In the genomic region with DNA sequence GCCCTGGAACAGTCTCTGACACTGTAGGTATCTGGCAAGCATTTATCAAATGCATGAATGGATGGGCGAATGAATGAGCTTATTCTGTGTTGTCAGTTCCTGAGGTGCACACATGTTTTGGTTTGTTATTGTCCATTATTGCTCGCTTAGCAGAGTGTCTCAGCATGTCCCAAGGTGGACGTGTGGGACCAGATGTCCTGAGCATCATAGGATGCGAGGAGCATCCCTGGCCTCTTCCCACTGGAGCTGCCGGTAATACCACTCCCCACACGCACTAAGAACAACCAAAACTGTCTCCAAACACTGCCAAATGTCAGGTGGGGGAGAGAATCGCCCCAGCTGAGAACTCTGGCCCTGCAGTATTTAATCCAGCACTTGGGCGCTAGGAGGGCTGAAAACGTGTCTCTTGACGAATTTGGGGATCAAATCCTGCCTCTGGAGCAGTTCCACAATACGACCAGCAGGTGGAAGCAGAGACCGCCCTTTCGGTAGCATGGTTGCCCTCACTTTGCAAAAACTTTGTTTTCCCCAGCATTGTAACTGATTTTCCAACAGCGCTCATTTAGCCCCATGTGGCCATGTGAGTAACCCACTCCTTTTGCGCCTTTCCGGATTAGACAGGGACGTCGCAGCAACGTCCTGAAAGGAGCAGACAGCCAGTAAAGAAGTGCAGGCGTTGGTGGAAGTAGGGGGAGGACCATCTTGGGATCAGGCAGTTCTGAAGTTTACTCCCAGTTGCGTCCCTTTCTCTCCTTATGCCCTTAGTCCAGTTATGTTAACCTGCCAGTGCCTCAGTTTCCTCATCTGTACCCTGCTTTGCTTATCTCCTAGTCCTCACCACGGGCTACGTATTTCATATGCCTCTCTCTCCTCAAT, we compare ENCODE assay signal across 1 cellular context.
TF ChIP-seq lines count a peak whose summit lies in the region.

No MANE protein-coding gene starts in this region.

TF ChIP-seq in H1, 55 proteins besides CTCF, POLR2A, EP300 and RAD21:
- TF ChIP-seq NANOG (IDR thresholded peaks at IDR 0.05; ENCODE audit: insufficient read depth, low read depth, low read length, poor library complexity, severe bottlenecking) (no peak), EZH2 (IDR thresholded peaks at IDR 0.05; ENCODE audit: low read depth, low read length, severe bottlenecking) (no peak), TCF12 (IDR thresholded peaks at IDR 0.05; ENCODE audit: low read depth, low read length) (no peak), SP4 (IDR thresholded peaks at IDR 0.05; ENCODE audit: low read length) (no peak), CBX8 (IDR thresholded peaks at IDR 0.05; ENCODE audit: borderline replicate concordance, low read depth, low read length) (no peak), EGR1 (IDR thresholded peaks at IDR 0.05; ENCODE audit: borderline replicate concordance, low read depth, low read length) (no peak), RBBP5 (IDR thresholded peaks at IDR 0.05; ENCODE audit: borderline replicate concordance, low read depth, low read length) (no peak), TAF7 (optimal IDR thresholded peaks at IDR 0.05; ENCODE audit: borderline replicate concordance, low read depth, low read length) (peak; percentile 80), ZNF274 (IDR thresholded peaks at IDR 0.05; ENCODE audit: borderline replicate concordance, extremely low read depth, low read length) (no peak), SUZ12 (IDR thresholded peaks at IDR 0.05; ENCODE audit: low read length) (no peak), HDAC6 (IDR thresholded peaks at IDR 0.05; ENCODE audit: low read depth, low read length) (no peak), CHD2 (IDR thresholded peaks at IDR 0.05; ENCODE audit: low read length) (0 out of 2 replicates have a peak, but pooled peaks have one; percentile 24), JUND (IDR thresholded peaks at IDR 0.05; ENCODE audit: low read length) (peak; percentile 71), SP1 (IDR thresholded peaks at IDR 0.05; ENCODE audit: low read depth, low read length) (0 out of 2 replicates have a peak, but pooled peaks have one; percentile 42), YY1 (IDR thresholded peaks at IDR 0.05; ENCODE audit: low read depth, low read length) (peak; percentile 58; the same call in 1 of the 2 replicates), KDM5A (IDR thresholded peaks at IDR 0.05; ENCODE audit: low read length) (no peak), CTBP2 (IDR thresholded peaks at IDR 0.05; ENCODE audit: borderline replicate concordance, insufficient read depth, insufficient read length, low read length) (no peak), FOSL1 (IDR thresholded peaks at IDR 0.05; ENCODE audit: insufficient read depth, low read depth, low read length) (no peak), BACH1 (IDR thresholded peaks at IDR 0.05; ENCODE audit: low read length) (no peak), SIN3A (conservative IDR thresholded peaks at IDR 0.05 in 1 of 2, IDR thresholded peaks at IDR 0.05 in 1 of 2; ENCODE audit: low read depth in 1 of 2, low read length in 2 of 2) (peak in 1 of 2 experiments; percentile 85; a peak in 1 of 4 replicates), TEAD4 (IDR thresholded peaks at IDR 0.05; ENCODE audit: low read depth, low read length) (peak; percentile 51; the same call in 1 of the 2 replicates)
- TF ChIP-seq, protein P1, sequence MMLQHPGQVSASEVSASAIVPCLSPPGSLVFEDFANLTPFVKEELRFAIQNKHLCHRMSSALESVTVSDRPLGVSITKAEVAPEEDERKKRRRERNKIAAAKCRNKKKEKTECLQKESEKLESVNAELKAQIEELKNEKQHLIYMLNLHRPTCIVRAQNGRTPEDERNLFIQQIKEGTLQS (IDR thresholded peaks at IDR 0.05; ENCODE audit: insufficient read depth, low read depth, low read length), result 0 out of 2 replicates have a peak, but pooled peaks have one; percentile 28
- TF ChIP-seq, protein P2, sequence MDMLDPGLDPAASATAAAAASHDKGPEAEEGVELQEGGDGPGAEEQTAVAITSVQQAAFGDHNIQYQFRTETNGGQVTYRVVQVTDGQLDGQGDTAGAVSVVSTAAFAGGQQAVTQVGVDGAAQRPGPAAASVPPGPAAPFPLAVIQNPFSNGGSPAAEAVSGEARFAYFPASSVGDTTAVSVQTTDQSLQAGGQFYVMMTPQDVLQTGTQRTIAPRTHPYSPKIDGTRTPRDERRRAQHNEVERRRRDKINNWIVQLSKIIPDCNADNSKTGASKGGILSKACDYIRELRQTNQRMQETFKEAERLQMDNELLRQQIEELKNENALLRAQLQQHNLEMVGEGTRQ (IDR thresholded peaks at IDR 0.05; ENCODE audit: low read length), result 0 out of 2 replicates have a peak, but pooled peaks have one; percentile 9
- TF ChIP-seq, protein P3, sequence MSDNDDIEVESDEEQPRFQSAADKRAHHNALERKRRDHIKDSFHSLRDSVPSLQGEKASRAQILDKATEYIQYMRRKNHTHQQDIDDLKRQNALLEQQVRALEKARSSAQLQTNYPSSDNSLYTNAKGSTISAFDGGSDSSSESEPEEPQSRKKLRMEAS (IDR thresholded peaks at IDR 0.05), result peak; percentile 41; the same call in 1 of the 2 replicates
